Comparison of ENCODE assay signal across 14 cellular contexts in the genomic region with DNA sequence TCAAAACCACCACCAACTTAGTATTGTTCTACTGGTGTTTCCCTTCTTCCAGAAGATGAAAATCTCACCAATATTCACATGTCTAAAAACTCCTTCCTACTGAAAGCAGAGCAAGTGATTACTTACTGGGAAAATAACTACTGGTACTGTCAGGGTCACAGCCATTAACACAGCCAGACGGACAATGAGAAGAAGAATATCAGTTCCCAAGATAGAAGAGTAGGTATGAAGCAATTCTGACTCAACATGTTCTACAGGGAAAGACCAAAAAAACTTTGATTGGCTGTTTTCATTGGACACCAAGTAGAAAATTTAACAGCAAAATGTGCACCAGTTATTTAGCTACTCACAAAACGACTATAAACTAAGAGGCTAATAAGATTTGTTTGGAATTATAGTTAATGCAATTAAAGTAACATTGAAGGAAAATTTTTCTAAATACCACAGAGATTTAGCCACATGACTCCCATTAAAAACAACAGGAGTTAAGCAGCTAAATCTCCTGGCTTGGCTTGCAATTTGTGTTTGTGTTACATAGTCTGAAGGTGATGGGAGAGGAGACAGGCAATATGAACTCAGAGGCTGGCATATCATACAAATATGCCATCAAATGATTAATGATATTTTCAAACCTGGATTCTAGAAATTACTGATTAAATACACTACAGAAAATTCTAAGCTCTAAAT. TPM values are rescaled to one million over a fixed set of nuclear protein-coding genes. Genes with fewer than 3 reads are reported as not detected.
A peak's percentile ranks its signal among the peaks of the same experiment; 100 is the strongest.
DNase-seq lines count a peak whose midpoint lies in the region; ATAC-seq and TF ChIP-seq lines count a peak whose summit lies in the region.
"Had no signal": no experiment of that assay in that cellular context is flagged by ENCODE, and none has a peak within 500 bp of the region (broad histone marks: within the 10 kb centered on the region; RNA-seq: fewer than 3 reads in every experiment).

No MANE protein-coding gene starts in this region.

- CTCF ChIA-PET in WTC11 (lab: Charles Lee), result no interaction called here

- no peak for ATAC-seq in activated T-cell treated with anti-CD3 and anti-CD28 coated beads, Interleukin-2, amount 50 U/mL, for 72 hours (replicated peaks in 1 of 2)
- ATAC-seq in WTC11, result no peak
- ATAC-seq: lower lobe of right lung had no signal

- intact Hi-C loops in cardiac septum (cut with DNase I), result no loop called here

- H3K27ac Mint-ChIP-seq in activated T-cell treated with anti-CD3 and anti-CD28 coated beads, Interleukin-2, amount 50 U/mL, for 72 hours, result peak overlapping the region; percentile 85
- H3K27ac Mint-ChIP-seq in WTC11, result peak overlapping the region; percentile 83

- peak overlapping the region in 1 of 2 donors; percentile 48 for H3K4me3 Mint-ChIP-seq in activated T-cell treated with anti-CD3 and anti-CD28 coated beads, Interleukin-2, amount 50 U/mL, for 72 hours
- 0 out of 2 replicates have a peak overlapping the region, but pooled peaks have one; percentile 10 for H3K4me3 Mint-ChIP-seq in WTC11
- H3K4me3 Mint-ChIP-seq: activated CD4-positive, alpha-beta T cell treated with anti-CD3 and anti-CD28 coated beads, Interleukin-2, amount 10 ng/mL, durations not matched to agents 24 days and 14 days; H9 had no signal

- H3K27me3 Mint-ChIP-seq in activated T-cell treated with anti-CD3 and anti-CD28 coated beads, Interleukin-2, amount 50 U/mL, for 72 hours (ENCODE audit: low read depth), result no peaks in the 10 kb centered on the region
- H3K27me3 Mint-ChIP-seq in WTC11 (ENCODE audit: low read depth), result no peaks in the 10 kb centered on the region
- H3K27me3 Mint-ChIP-seq: activated CD4-positive, alpha-beta T cell treated with anti-CD3 and anti-CD28 coated beads, Interleukin-2, amount 10 ng/mL, durations not matched to agents 24 days and 14 days had no signal

- no peak for TF ChIP-seq CTCF in WTC11 (IDR thresholded peaks at IDR 0.05)
- TF ChIP-seq CTCF in fibroblast of the aortic adventitia (IDR thresholded peaks at IDR 0.05; ENCODE audit: insufficient read depth, low read length), result no peak
- TF ChIP-seq CTCF in suprapubic skin (IDR thresholded peaks at IDR 0.05), result no peak
- TF ChIP-seq CTCF in GM20000 (IDR thresholded peaks at IDR 0.05; ENCODE audit: extremely low read depth, missing control alignments), result no peak

- TF ChIP-seq EP300 in suprapubic skin (IDR thresholded peaks at IDR 0.05), result no peak

- peaks cover 84% of the 10 kb centered on the region for H3K4me1 ChIP-seq in suprapubic skin

- 21% methylated on average over 2 of the region's 2 CpGs for WGBS in suprapubic skin

- peaks cover 91% of the 10 kb centered on the region for H3K36me3 ChIP-seq in suprapubic skin

- H3K4me1 Mint-ChIP-seq in activated T-cell treated with anti-CD3 and anti-CD28 coated beads, Interleukin-2, amount 50 U/mL, for 72 hours (ENCODE audit: low read depth), result peaks cover 75% of the 10 kb centered on the region
- H3K4me1 Mint-ChIP-seq in WTC11, result peaks cover 54% of the 10 kb centered on the region

- H3K4me3 ChIP-seq in fibroblast of the aortic adventitia (ENCODE audit: low read depth, low read length) (peak overlapping the region; percentile 45), suprapubic skin (peak overlapping the region; percentile 99)
- H3K4me3 ChIP-seq: cardiac muscle cell, lower lobe of right lung had no signal

- H3K36me3 Mint-ChIP-seq in activated T-cell treated with anti-CD3 and anti-CD28 coated beads, Interleukin-2, amount 50 U/mL, for 72 hours (ENCODE audit: insufficient read depth in 2 of 2), result peaks cover 34 to 80% of the 10 kb centered on the region in 2 donors
- peaks cover 87% of the 10 kb centered on the region for H3K36me3 Mint-ChIP-seq in WTC11

- POLR2A ChIA-PET in WTC11 (lab: Charles Lee), result no interaction called here

- no peaks in the 10 kb centered on the region for H3K9me3 ChIP-seq in suprapubic skin
- H3K9me3 ChIP-seq: lower lobe of right lung had no signal

- DNase-seq in activated T-cell treated with anti-CD3 and anti-CD28 coated beads, Interleukin-2, amount 50 U/mL, for 72 hours, result no peak
- no peak for DNase-seq in activated T-cell treated with anti-CD3 and anti-CD28 coated beads for 4 hours
- DNase-seq in WTC11 (ENCODE audit: low spot score), result no peak
- peak; percentile 61 for DNase-seq in fibroblast of the aortic adventitia (ENCODE audit: low read depth)
- no peak for DNase-seq in suprapubic skin (ENCODE audit: low spot score in 2 of 2)
- no peak for DNase-seq in HT-29 (ENCODE audit: low spot score)
- no peak for DNase-seq in GM20000 (ENCODE audit: low spot score)
- DNase-seq in cardiac septum (ENCODE audit: low spot score), result no peak
- DNase-seq: activated CD4-positive, alpha-beta T cell treated with anti-CD3 and anti-CD28 coated beads, Interleukin-2, amount 10 ng/mL, durations not matched to agents 24 days and 14 days; H9; Kasumi-1; lower lobe of right lung; NCI-H345 had no signal

- H3K27ac ChIP-seq in suprapubic skin, result no peak overlapping the region
- H3K27ac ChIP-seq: cardiac muscle cell, lower lobe of right lung had no signal

- H3K9me3 Mint-ChIP-seq in activated T-cell treated with anti-CD3 and anti-CD28 coated beads, Interleukin-2, amount 50 U/mL, for 72 hours, result no peaks in the 10 kb centered on the region
- no peaks in the 10 kb centered on the region for H3K9me3 Mint-ChIP-seq in WTC11
- H3K9me3 Mint-ChIP-seq: activated CD4-positive, alpha-beta T cell treated with anti-CD3 and anti-CD28 coated beads, Interleukin-2, amount 10 ng/mL, durations not matched to agents 24 days and 14 days; H9 had no signal

- TF ChIP-seq POLR2A in suprapubic skin (IDR thresholded peaks at IDR 0.05), result no peak

- no peaks in the 10 kb centered on the region for H3K27me3 ChIP-seq in suprapubic skin
- H3K27me3 ChIP-seq: cardiac muscle cell had no signal

TF ChIP-seq in WTC11, 78 proteins besides CTCF, POLR2A, EP300 and RAD21:
- TF ChIP-seq, protein P1, sequence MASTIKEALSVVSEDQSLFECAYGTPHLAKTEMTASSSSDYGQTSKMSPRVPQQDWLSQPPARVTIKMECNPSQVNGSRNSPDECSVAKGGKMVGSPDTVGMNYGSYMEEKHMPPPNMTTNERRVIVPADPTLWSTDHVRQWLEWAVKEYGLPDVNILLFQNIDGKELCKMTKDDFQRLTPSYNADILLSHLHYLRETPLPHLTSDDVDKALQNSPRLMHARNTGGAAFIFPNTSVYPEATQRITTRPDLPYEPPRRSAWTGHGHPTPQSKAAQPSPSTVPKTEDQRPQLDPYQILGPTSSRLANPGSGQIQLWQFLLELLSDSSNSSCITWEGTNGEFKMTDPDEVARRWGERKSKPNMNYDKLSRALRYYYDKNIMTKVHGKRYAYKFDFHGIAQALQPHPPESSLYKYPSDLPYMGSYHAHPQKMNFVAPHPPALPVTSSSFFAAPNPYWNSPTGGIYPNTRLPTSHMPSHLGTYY (CRISPR knock-in tag; IDR thresholded peaks at IDR 0.05), result 0 out of 2 replicates have a peak, but pooled peaks have one; percentile 43
- TF ChIP-seq, protein P2, sequence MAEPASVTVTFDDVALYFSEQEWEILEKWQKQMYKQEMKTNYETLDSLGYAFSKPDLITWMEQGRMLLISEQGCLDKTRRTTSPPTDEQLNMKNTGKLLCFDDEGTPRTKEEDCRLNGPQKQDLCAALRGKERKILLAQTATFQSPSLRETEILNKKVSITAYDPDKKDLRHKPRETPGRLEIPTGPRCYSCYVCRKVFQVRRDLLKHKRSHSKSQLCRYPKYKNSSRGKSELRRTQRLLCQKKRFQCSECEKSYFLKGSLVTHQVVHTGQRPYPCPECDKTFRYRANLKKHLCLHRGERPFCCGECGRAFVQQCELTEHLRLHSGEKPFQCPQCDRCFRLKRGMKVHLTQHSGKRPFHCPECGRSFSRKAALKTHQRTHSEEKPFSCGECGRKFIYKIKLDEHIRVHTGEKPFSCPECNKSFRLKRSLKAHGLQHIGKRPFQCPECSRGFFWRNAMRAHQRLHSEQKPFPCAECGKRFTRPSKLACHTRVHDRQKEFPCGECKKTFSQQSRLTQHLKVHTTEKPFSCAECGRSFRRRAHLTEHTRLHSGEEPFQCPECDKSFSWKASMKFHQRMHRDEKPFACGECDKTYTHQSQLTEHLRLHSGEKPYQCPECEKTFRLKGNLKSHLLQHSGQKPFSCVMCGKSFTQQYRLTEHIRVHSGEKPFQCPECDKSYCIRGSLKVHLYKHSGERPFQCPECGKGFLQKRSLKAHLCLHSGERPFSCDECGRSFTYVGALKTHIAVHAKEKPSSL (CRISPR knock-in tag; conservative IDR thresholded peaks at IDR 0.05), result peak; percentile 47; the same call in 1 of the 2 replicates
- no peak for TF ChIP-seq RORB (CRISPR knock-in tag; IDR thresholded peaks at IDR 0.05)

RNA-seq across cellular contexts. Expression of a gene that starts 9.5 kb away (rescaled TPM):
- total RNA-seq in activated T-cell treated with anti-CD3 and anti-CD28 coated beads, Interleukin-2, amount 50 U/mL, for 72 hours, result 100 to 1,000 TPM; 481 to 496 TPM
- total RNA-seq in WTC11 (2021) (295 to 381 TPM (median 309 TPM) in 3 replicates), fibroblast of the aortic adventitia (ENCODE audit: low replicate concordance) (1,199 and 1,239 TPM in 2 replicates), suprapubic skin (1,000 to 10,000 TPM in 1 of 4 donors, 100 to 1,000 TPM in 3; 632 to 1,386 (median 819) TPM), cardiac septum (140 TPM)
- 67.9 and 74.4 TPM in 2 replicates for total RNA-seq in HT-29 (2014; rRNA removed; shearing (Covaris generic))
